Comparison of ENCODE assay signal across 8 cellular contexts in the genomic region with DNA sequence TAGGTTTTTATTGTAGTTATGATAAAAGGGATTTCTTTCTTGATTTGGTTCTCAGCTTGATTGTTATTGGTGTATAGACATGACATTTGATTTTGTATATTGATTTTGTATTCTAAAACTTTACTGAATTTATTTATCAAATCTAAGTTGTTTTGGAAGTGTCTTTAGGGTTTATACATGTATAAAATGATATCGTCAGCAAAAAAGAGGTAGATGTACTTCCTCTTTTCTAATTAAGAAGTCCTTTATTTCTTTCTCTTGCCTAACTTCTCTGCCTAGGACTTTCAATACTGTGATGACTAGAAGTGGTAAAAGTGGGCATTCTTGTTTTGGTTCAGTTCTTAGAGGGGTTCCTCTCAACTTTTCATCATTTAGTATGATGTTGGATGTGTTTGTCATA.
"Had no signal": no experiment of that assay in that cellular context is flagged by ENCODE, and none has a peak within 500 bp of the region (broad histone marks: within the 10 kb centered on the region; RNA-seq: fewer than 3 reads in every experiment).

No MANE protein-coding gene starts in this region.

- H3K4me1 ChIP-seq: HAP-1 had no signal

- H3K4me3 ChIP-seq: GM23248, HAP-1 had no signal

- H3K36me3 ChIP-seq: HAP-1 had no signal

- DNase-seq: GM23248, GOT3, H7, HFFc6, KG1 had no signal

- ATAC-seq: HCT116 had no signal

- H2AFZ ChIP-seq: GM23248 had no signal

- H3K27ac ChIP-seq: GM23248, HL-60 had no signal

- H3K9ac ChIP-seq: GM23248 had no signal

- H3K9me3 ChIP-seq: HAP-1 had no signal
